In the genomic region with DNA sequence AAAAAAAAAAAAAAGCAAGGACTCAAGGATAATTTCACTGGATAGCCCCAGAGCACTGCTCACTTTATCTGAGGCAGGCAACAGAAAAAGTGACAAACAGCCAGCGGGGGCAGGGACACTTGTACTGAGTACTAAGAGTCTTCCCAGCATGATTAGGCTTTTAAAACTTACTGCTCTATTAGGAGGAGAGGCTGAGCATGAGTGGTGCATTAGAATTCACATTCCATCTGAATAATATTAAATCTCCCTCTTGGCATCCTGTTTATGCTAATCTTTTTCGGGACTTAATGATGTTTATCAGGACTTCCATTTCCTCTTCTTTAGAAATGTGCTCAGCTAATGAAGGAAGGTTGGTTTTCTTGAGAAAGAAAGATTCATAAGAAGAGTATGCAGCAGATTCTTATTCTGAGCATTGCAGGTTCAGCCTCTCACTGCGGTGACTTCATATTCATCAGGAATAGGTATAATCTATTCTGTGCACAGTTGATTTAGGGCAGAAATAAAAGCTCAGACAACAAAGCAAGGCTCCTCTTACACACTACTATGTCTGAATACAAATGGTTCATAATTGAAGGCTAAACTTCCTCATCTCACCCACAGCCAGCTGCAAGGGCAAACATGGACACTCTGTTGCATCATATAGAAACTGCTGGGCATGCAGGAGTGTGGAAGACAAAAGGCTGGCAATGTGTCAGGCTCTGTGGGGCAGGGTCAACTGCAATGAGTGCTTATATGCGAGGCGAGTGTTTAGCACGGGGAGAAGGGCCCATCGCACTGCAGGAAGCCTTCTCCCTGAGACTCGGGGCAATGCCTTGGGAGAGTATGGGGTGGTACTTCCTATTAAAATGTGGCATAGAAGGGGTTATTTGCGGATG, we compare ENCODE assay signal across 10 cellular contexts.
A peak's percentile ranks its signal among the peaks of the same experiment; 100 is the strongest.
DNase-seq lines count a peak whose midpoint lies in the region; ATAC-seq and TF ChIP-seq lines count a peak whose summit lies in the region.
"Had no signal": no experiment of that assay in that cellular context is flagged by ENCODE, and none has a peak within 500 bp of the region (broad histone marks: within the 10 kb centered on the region; RNA-seq: fewer than 3 reads in every experiment).

No MANE protein-coding gene starts in this region.

- intact Hi-C loops in upper lobe of right lung (cut with DNase I): no loop called here

- peaks cover 25% of the 10 kb centered on the region for H3K36me3 ChIP-seq in upper lobe of right lung

- peaks cover 52% of the 10 kb centered on the region for H3K4me1 ChIP-seq in upper lobe of right lung

- TF ChIP-seq CTCF in upper lobe of right lung (IDR thresholded peaks at IDR 0.05): no peak

- H3K27me3 ChIP-seq in upper lobe of right lung: no peaks in the 10 kb centered on the region

- H3K9me3 ChIP-seq in upper lobe of right lung: no peaks in the 10 kb centered on the region

- H3K4me3 ChIP-seq in upper lobe of right lung: no peak overlapping the region

- peak overlapping the region; percentile 45 for H3K27ac ChIP-seq in upper lobe of right lung

- DNase-seq in NCI-H345 (lab: John Stamatoyannopoulos, UW) (peak; percentile 40), NCI-H345 treated with DMSO at 0.1 percent for 48 hours (lab: John Stamatoyannopoulos, UW; ENCODE audit: unreplicated experiment) (no peak), amniotic epithelial cell (ENCODE audit: low read depth) (peak; percentile 82), left kidney (ENCODE audit: low read depth, low spot score) (peak; percentile 39), upper lobe of right lung (no peak), COLO829 (ENCODE audit: low spot score) (no peak)
- DNase-seq in activated naive CD4-positive, alpha-beta T cell (lab: John Stamatoyannopoulos, UW): no peak
- DNase-seq: NCI-H1694; stimulated activated CD4-positive, alpha-beta T cell treated with anti-CD3 and anti-CD28 coated beads, Interleukin-2, amount 100 ng/mL, for 48 hours had no signal

- ATAC-seq in upper lobe of right lung (peak; percentile 74), HG03442 (IDR thresholded peaks at IDR 0.05; ENCODE audit: unreplicated experiment) (no peak)

Comparison
In these comparisons a context has a peak if more than half of its experiments do, and no peak if none do; other contexts are left out.
1. DNase-seq: peak in NCI-H345 (single experiment), amniotic epithelial cell (single experiment) and left kidney (single experiment); none in NCI-H345 treated with DMSO at 0.1 percent for 48 hours (single experiment), upper lobe of right lung (single experiment), COLO829 (single experiment) and activated naive CD4-positive, alpha-beta T cell (0 of 4).